In genomic region chr1:109906160-109906838, GRCh38 we compare ENCODE assay signal across 8 cellular contexts. TPM values are rescaled to one million over a fixed set of nuclear protein-coding genes. Genes with fewer than 3 reads are reported as not detected.
DNase-seq lines count a peak whose midpoint lies in the region; ATAC-seq and TF ChIP-seq lines count a peak whose summit lies in the region.

No MANE protein-coding gene starts in this region.

- H3K14ac ChIP-seq in mesenchymal stem cell (ENCODE audit: low read length in 2 of 2) = no peak overlapping the region

- POLR2A ChIA-PET in activated B cell treated with CpG ODN at 0.5 μM for 24 hours (lab: Charles Lee) = interaction anchor here (0.6 to 1.3 kb wide), 4 partner anchors 9 to 625 kb away, joined by 3 to 8 read pairs (median 4); no protein-coding TSS in a partner anchor

- intact Hi-C loops in activated B cell treated with CpG ODN at 0.5 μM for 24 hours (cut with micrococcal nuclease) = loop anchor here (1.0 to 2.0 kb wide), 3 partner anchors 19 to 129 kb away; no protein-coding TSS in a partner anchor

- ATAC-seq in GM19351 (IDR thresholded peaks at IDR 0.05; ENCODE audit: unreplicated experiment) = peak; percentile 93
- peak; percentile 86 for ATAC-seq in HG03139 (IDR thresholded peaks at IDR 0.05; ENCODE audit: unreplicated experiment)
- peak; percentile 92 for ATAC-seq in activated B cell treated with CpG ODN at 0.5 μM for 24 hours (ENCODE audit: low read depth)

- no peak overlapping the region for H3K4ac ChIP-seq in mesenchymal stem cell (ENCODE audit: low read depth in 1 of 2, low read length in 2 of 2)

- H3K27me3 ChIP-seq in mesenchymal stem cell (ENCODE audit: control insufficient read depth in 1 of 2, insufficient read depth in 1 of 2, low read length in 2 of 2) = no peaks in the 10 kb centered on the region

- no peak overlapping the region for H3K9ac ChIP-seq in mesenchymal stem cell (ENCODE audit: low read length)

- no peak overlapping the region for H2AK5ac ChIP-seq in mesenchymal stem cell (ENCODE audit: low read length, severe bottlenecking)

- no peak overlapping the region for H2BK15ac ChIP-seq in mesenchymal stem cell (ENCODE audit: low read depth, poor library complexity, severe bottlenecking)

- peaks cover 2% of the 10 kb centered on the region for H3K79me1 ChIP-seq in mesenchymal stem cell (replicated peaks; ENCODE audit: low read length, poor library complexity, severe bottlenecking)

- CTCF ChIA-PET in activated B cell treated with CpG ODN at 0.5 μM for 24 hours (lab: Charles Lee) = interaction anchor here (0.6 to 1.7 kb wide), 3 partner anchors 75 to 129 kb away, joined by 3 to 4 read pairs (median 3); partner anchors contain the start of gene AHCYL1

- H3K4me1 ChIP-seq in mesenchymal stem cell (ENCODE audit: control insufficient read depth, insufficient read depth, low read depth, low read length) = peaks cover 15% of the 10 kb centered on the region

- no peak overlapping the region for H3K18ac ChIP-seq in mesenchymal stem cell (ENCODE audit: low read depth in 1 of 2, low read length in 2 of 2)

- H3K4me2 ChIP-seq in mesenchymal stem cell (ENCODE audit: low read length, poor library complexity, severe bottlenecking) = no peak overlapping the region

- H3K4me3 ChIP-seq in mesenchymal stem cell (ENCODE audit: insufficient read depth in 1 of 2, low read depth in 1 of 2, low read length in 2 of 2) (no peak overlapping the region), foreskin fibroblast (ENCODE audit: low read depth in 1 of 2, low read length in 2 of 2) (no peak overlapping the region)

- H4K91ac ChIP-seq in mesenchymal stem cell (ENCODE audit: low read length) = peak overlapping the region; percentile 25

- peaks cover 28% of the 10 kb centered on the region for H3K4me1 Mint-ChIP-seq in activated B cell treated with CpG ODN at 0.5 μM for 24 hours
- peaks cover 8% of the 10 kb centered on the region for H3K4me1 Mint-ChIP-seq in glutamatergic neuron (ENCODE audit: low read depth, unreplicated experiment)

- DNase-seq in activated B cell treated with CpG ODN at 0.5 μM for 24 hours (no peak), mesenchymal stem cell (no peak), HuH-7 (ENCODE audit: low spot score) (no peak), glutamatergic neuron (no peak), glomerular visceral epithelial cell (ENCODE audit: extremely low spot score) (no peak), foreskin fibroblast (no peak)

- no peak overlapping the region for H3K27ac ChIP-seq in mesenchymal stem cell (ENCODE audit: low read length, poor library complexity, severe bottlenecking)

- H2BK5ac ChIP-seq in mesenchymal stem cell (ENCODE audit: low read depth, low read length, poor library complexity, severe bottlenecking) = no peak overlapping the region

- H3K36me3 Mint-ChIP-seq in activated B cell treated with CpG ODN at 0.5 μM for 24 hours (ENCODE audit: low read depth) (no peaks in the 10 kb centered on the region), glutamatergic neuron (ENCODE audit: unreplicated experiment) (no peaks in the 10 kb centered on the region)

- H3K36me3 ChIP-seq in mesenchymal stem cell (ENCODE audit: control insufficient read depth in 1 of 2, insufficient read depth in 2 of 2, low read depth in 1 of 2, low read length in 2 of 2) = no peaks in the 10 kb centered on the region

- H3K27me3 Mint-ChIP-seq in activated B cell treated with CpG ODN at 0.5 μM for 24 hours = peaks cover 34% of the 10 kb centered on the region
- H3K27me3 Mint-ChIP-seq in glutamatergic neuron (ENCODE audit: unreplicated experiment) = peaks cover 9% of the 10 kb centered on the region

- H2BK120ac ChIP-seq in mesenchymal stem cell (ENCODE audit: low read depth, low read length) = no peak overlapping the region

- no peak overlapping the region for H2AFZ ChIP-seq in mesenchymal stem cell (ENCODE audit: low read depth, low read length)

- H3K27ac Mint-ChIP-seq in activated B cell treated with CpG ODN at 0.5 μM for 24 hours (peak overlapping the region; percentile 75), glutamatergic neuron (ENCODE audit: unreplicated experiment) (no peak overlapping the region)

- no peak overlapping the region for H4K8ac ChIP-seq in mesenchymal stem cell (ENCODE audit: low read length)

- no peak overlapping the region for H3K23ac ChIP-seq in mesenchymal stem cell (ENCODE audit: low read length in 2 of 2)

- TF ChIP-seq CTCF in activated B cell treated with CpG ODN at 0.5 μM for 24 hours (IDR thresholded peaks at IDR 0.05) (no peak), glutamatergic neuron (IDR thresholded peaks at IDR 0.05; ENCODE audit: partially characterized antibody, unreplicated experiment) (no peak), foreskin fibroblast (IDR thresholded peaks at IDR 0.05; ENCODE audit: low read depth, low read length) (no peak)

- H3K9me3 Mint-ChIP-seq in activated B cell treated with CpG ODN at 0.5 μM for 24 hours (no peaks in the 10 kb centered on the region), glutamatergic neuron (ENCODE audit: unreplicated experiment) (no peaks in the 10 kb centered on the region)

- 85% methylated on average over 7 of the region's 7 CpGs for WGBS in mesenchymal stem cell

- H3K9me3 ChIP-seq in mesenchymal stem cell (ENCODE audit: control insufficient read depth, low read length) = no peaks in the 10 kb centered on the region

- peak overlapping the region; percentile 45 to 65 for H2BK12ac ChIP-seq in mesenchymal stem cell (ENCODE audit: low read length in 2 of 2)

- H3K4me3 Mint-ChIP-seq in activated B cell treated with CpG ODN at 0.5 μM for 24 hours (peak overlapping the region; percentile 33), glutamatergic neuron (ENCODE audit: unreplicated experiment) (no peak overlapping the region)

RNA-seq across cellular contexts. Expression of gene CSF1, which starts 4.3 kb away (rescaled TPM):
- total RNA-seq in activated B cell treated with CpG ODN at 0.5 μM for 24 hours (1.9 and 2.0 TPM in 2 replicates), glutamatergic neuron (ENCODE audit: unreplicated experiment) (0.59 TPM)
- polyA plus RNA-seq in mesenchymal stem cell (2013, experiment 1 of 2) = 111 TPM
- 109 TPM for polyA plus RNA-seq in mesenchymal stem cell (2013, experiment 2 of 2)
